1 cellular context compared by ENCODE assay signal in the genomic region with DNA sequence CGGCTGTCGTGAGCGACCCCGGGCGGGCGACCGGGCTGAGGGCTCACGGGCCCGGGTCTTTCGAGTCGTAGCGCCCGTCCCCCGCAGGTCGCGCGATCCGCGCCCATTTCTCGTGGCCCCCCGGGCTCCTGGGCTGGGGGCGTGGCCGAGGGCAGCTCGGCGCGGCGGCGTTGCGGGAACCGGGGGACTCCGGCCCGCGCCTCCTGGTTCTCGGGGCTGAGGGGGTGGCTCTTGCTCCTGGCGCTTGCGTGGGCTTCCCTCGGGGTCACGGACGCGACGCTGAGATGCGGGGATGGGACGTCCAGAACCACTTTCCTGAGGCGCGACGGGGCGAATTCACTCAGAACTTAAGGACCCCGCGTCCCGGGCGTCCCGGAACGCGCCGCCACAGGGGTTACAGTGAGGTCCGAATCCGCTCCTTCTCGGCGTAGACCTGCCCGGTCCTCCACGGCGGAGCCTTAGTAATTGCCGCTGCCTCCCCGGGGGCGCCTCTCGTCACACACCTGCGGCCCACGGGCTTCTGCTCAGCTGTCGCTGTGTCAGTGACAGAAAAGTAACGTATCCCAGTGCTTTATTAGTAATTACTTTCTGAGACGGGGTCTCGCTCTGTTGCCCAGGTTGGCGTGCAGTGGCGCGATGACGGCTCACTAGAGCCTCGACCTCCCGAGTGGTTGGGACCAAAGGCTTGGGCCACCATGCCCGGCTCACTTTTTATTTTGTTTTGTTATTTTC.
TF ChIP-seq lines count a peak whose summit lies in the region.

No MANE protein-coding gene starts in this region.

TF ChIP-seq in HEK293, 187 proteins besides CTCF, POLR2A, EP300 and RAD21 (continued from another document):
- TF ChIP-seq, protein P1, sequence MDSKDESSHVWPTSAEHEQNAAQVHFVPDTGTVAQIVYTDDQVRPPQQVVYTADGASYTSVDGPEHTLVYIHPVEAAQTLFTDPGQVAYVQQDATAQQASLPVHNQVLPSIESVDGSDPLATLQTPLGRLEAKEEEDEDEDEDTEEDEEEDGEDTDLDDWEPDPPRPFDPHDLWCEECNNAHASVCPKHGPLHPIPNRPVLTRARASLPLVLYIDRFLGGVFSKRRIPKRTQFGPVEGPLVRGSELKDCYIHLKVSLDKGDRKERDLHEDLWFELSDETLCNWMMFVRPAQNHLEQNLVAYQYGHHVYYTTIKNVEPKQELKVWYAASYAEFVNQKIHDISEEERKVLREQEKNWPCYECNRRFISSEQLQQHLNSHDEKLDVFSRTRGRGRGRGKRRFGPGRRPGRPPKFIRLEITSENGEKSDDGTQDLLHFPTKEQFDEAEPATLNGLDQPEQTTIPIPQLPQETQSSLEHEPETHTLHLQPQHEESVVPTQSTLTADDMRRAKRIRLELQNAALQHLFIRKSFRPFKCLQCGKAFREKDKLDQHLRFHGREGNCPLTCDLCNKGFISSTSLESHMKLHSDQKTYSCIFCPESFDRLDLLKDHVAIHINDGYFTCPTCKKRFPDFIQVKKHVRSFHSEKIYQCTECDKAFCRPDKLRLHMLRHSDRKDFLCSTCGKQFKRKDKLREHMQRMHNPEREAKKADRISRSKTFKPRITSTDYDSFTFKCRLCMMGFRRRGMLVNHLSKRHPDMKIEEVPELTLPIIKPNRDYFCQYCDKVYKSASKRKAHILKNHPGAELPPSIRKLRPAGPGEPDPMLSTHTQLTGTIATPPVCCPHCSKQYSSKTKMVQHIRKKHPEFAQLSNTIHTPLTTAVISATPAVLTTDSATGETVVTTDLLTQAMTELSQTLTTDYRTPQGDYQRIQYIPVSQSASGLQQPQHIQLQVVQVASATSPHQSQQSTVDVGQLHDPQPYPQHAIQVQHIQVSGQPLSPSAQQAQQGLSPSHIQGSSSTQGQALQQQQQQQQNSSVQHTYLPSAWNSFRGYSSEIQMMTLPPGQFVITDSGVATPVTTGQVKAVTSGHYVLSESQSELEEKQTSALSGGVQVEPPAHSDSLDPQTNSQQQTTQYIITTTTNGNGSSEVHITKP (tag by site-specific recombination; IDR thresholded peaks at IDR 0.05): peak; percentile 89
- TF ChIP-seq, protein P2, sequence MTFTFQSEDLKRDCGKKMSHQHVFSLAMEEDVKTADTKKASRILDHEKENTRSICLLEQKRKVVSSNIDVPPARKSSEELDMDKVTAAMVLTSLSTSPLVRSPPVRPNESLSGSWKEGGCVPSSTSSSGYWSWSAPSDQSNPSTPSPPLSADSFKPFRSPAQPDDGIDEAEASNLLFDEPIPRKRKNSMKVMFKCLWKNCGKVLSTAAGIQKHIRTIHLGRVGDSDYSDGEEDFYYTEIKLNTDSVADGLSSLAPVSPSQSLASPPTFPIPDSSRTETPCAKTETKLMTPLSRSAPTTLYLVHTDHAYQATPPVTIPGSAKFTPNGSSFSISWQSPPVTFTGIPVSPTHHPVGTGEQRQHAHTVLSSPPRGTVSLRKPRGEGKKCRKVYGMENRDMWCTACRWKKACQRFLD (tag by site-specific recombination; IDR thresholded peaks at IDR 0.05): no peak
- TF ChIP-seq SCRT1 (tag by site-specific recombination; IDR thresholded peaks at IDR 0.05; ENCODE audit: borderline replicate concordance): no peak
- peak; percentile 24; the same call in 1 of the 2 replicates for TF ChIP-seq EGR2 (tag by site-specific recombination; IDR thresholded peaks at IDR 0.05; ENCODE audit: low read depth)
- no peak for TF ChIP-seq FEZF1 (tag by site-specific recombination; IDR thresholded peaks at IDR 0.05)
- TF ChIP-seq ZNF548 (tag by site-specific recombination; IDR thresholded peaks at IDR 0.05): no peak
- no peak for TF ChIP-seq ZBTB48 (tag by site-specific recombination; IDR thresholded peaks at IDR 0.05)
- peak; percentile 79 for TF ChIP-seq ZBTB20 (tag by site-specific recombination; IDR thresholded peaks at IDR 0.05)
- TF ChIP-seq ZNF221 (tag by site-specific recombination; IDR thresholded peaks at IDR 0.05; ENCODE audit: borderline replicate concordance): no peak
- TF ChIP-seq ZNF391 (tag by site-specific recombination; IDR thresholded peaks at IDR 0.05; ENCODE audit: borderline replicate concordance, low read depth): no peak
- no peak for TF ChIP-seq ZNF175 (tag by site-specific recombination; IDR thresholded peaks at IDR 0.05)
- TF ChIP-seq, protein P3, sequence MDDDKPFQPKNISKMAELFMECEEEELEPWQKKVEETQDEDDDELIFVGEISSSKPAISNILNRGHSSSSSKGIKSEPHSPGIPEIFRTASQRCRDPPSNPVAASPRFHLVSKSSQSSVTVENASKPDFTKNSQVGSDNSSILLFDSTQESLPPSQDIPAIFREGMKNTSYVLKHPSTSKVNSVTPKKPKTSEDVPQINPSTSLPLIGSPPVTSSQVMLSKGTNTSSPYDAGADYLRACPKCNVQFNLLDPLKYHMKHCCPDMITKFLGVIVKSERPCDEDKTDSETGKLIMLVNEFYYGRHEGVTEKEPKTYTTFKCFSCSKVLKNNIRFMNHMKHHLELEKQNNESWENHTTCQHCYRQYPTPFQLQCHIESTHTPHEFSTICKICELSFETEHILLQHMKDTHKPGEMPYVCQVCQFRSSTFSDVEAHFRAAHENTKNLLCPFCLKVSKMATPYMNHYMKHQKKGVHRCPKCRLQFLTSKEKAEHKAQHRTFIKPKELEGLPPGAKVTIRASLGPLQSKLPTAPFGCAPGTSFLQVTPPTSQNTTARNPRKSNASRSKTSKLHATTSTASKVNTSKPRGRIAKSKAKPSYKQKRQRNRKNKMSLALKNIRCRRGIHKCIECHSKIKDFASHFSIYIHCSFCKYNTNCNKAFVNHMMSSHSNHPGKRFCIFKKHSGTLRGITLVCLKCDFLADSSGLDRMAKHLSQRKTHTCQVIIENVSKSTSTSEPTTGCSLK (tag by site-specific recombination; IDR thresholded peaks at IDR 0.05): no peak
- TF ChIP-seq, protein P4, sequence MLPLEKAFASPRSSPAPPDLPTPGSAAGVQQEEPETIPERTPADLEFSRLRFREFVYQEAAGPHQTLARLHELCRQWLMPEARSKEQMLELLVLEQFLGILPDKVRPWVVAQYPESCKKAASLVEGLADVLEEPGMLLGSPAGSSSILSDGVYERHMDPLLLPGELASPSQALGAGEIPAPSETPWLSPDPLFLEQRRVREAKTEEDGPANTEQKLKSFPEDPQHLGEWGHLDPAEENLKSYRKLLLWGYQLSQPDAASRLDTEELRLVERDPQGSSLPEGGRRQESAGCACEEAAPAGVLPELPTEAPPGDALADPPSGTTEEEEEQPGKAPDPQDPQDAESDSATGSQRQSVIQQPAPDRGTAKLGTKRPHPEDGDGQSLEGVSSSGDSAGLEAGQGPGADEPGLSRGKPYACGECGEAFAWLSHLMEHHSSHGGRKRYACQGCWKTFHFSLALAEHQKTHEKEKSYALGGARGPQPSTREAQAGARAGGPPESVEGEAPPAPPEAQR (tag by site-specific recombination; IDR thresholded peaks at IDR 0.05): no peak
- no peak for TF ChIP-seq ZNF324 (tag by site-specific recombination; IDR thresholded peaks at IDR 0.05)
- no peak for TF ChIP-seq ZNF48 (tag by site-specific recombination; IDR thresholded peaks at IDR 0.05)
- no peak for TF ChIP-seq ZNF664 (tag by site-specific recombination; IDR thresholded peaks at IDR 0.05)
- TF ChIP-seq ZNF670 (tag by site-specific recombination; IDR thresholded peaks at IDR 0.05; ENCODE audit: low read depth): no peak
- TF ChIP-seq ZFHX2 (tag by site-specific recombination; conservative IDR thresholded peaks at IDR 0.05): peak; percentile 49; the same call in 1 of the 2 replicates
- TF ChIP-seq SCRT2 (tag by site-specific recombination; IDR thresholded peaks at IDR 0.05): no peak
- no peak for TF ChIP-seq ZNF571 (tag by site-specific recombination; IDR thresholded peaks at IDR 0.05)
- TF ChIP-seq ZNF426 (tag by site-specific recombination; IDR thresholded peaks at IDR 0.05): no peak
- TF ChIP-seq, protein P5, sequence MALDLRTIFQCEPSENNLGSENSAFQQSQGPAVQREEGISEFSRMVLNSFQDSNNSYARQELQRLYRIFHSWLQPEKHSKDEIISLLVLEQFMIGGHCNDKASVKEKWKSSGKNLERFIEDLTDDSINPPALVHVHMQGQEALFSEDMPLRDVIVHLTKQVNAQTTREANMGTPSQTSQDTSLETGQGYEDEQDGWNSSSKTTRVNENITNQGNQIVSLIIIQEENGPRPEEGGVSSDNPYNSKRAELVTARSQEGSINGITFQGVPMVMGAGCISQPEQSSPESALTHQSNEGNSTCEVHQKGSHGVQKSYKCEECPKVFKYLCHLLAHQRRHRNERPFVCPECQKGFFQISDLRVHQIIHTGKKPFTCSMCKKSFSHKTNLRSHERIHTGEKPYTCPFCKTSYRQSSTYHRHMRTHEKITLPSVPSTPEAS (tag by site-specific recombination; IDR thresholded peaks at IDR 0.05): no peak
